In genomic region chr1:118206966-118207365, GRCh38 we compare ENCODE assay signal across 9 cellular contexts. TPM values are rescaled to one million over a fixed set of nuclear protein-coding genes. Genes with fewer than 3 reads are reported as not detected.
"Had no signal": no experiment of that assay in that cellular context is flagged by ENCODE, and none has a peak within 500 bp of the region (broad histone marks: within the 10 kb centered on the region; RNA-seq: fewer than 3 reads in every experiment).

No MANE protein-coding gene starts in this region.

- DNase-seq: H9, HCEC 1CT, KBM-7 had no signal

- H2AFZ ChIP-seq: GM23338 had no signal

- H3K27ac ChIP-seq: KMS-11 had no signal

- H3K4me3 ChIP-seq: GM23338 had no signal

- FAIRE-seq: H1, H54, HTR-8/SVneo had no signal

- H3K9ac ChIP-seq: KMS-11 had no signal

- ATAC-seq: GM23338 had no signal

- H3K4me2 ChIP-seq: GM23338, KMS-11 had no signal

RNA-seq across cellular contexts. Expression of gene SPAG17, which starts 21.9 kb away (rescaled TPM):
- total RNA-seq: HT-29 had no signal
